ENCODE assay signal across 8 cellular contexts in genomic region chr19:2015611-2015950, GRCh38. TPM values are rescaled to one million over a fixed set of nuclear protein-coding genes. Genes with fewer than 3 reads are reported as not detected.
DNase-seq lines count a peak whose midpoint lies in the region; TF ChIP-seq lines count a peak whose summit lies in the region.

Gene BTBD2 (minus strand): TSS chr19:2015714. CDS start chr19:2015703, 11 bp downstream.

- H3K27me3 ChIP-seq in neural progenitor cell = no peaks in the 10 kb centered on the region
- no peaks in the 10 kb centered on the region for H3K27me3 ChIP-seq in thyroid gland

- H3K27ac Mint-ChIP-seq in neural progenitor cell = no peak within 1 kb of the TSS

- peak; percentile 30 for DNase-seq in NK-92 treated with Interleukin-12 subunit alpha and Interleukin-12 subunit beta, amount 100 ng/mL, for 24 hours (lab: John Stamatoyannopoulos, UW)
- DNase-seq in NK-92 (lab: John Stamatoyannopoulos, UW; ENCODE audit: unreplicated experiment) (no peak), NOMO-1 treated with dmso at 0.1 percent for 144 hours (lab: John Stamatoyannopoulos, UW; ENCODE audit: unreplicated experiment) (peak; percentile 2), foreskin fibroblast (peak; percentile 75 to 84), neural progenitor cell (ENCODE audit: low spot score) (no peak), thyroid gland (peak; percentile 52 to 54), islet precursor cell (no peak)
- peak; percentile 35 for DNase-seq in activated effector memory CD4-positive, alpha-beta T cell treated with Interleukin-2 at 50 U/mL for 16 hours

- peak within 1 kb of the TSS; percentile 82 for H3K4me3 Mint-ChIP-seq in neural progenitor cell

- no peak for TF ChIP-seq CTCF in foreskin fibroblast (IDR thresholded peaks at IDR 0.05; ENCODE audit: low read depth, low read length)
- TF ChIP-seq CTCF in neural progenitor cell (IDR thresholded peaks at IDR 0.05) = no peak
- no peak for TF ChIP-seq CTCF in thyroid gland (IDR thresholded peaks at IDR 0.05)

- H3K36me3 ChIP-seq in neural progenitor cell = no peaks in the 10 kb centered on the region
- no peaks in the 10 kb centered on the region for H3K36me3 ChIP-seq in thyroid gland

- H3K4me1 Mint-ChIP-seq in neural progenitor cell = peaks cover 18% of the 10 kb centered on the region

- peaks cover 26% of the 10 kb centered on the region for H4K20me1 ChIP-seq in neural progenitor cell (ENCODE audit: low read depth)

- no peak within 1 kb of the TSS for H2AFZ ChIP-seq in neural progenitor cell (replicated peaks)

- no peaks in the 10 kb centered on the region for H3K9me3 ChIP-seq in neural progenitor cell (ENCODE audit: low read depth)
- H3K9me3 ChIP-seq in thyroid gland = no peaks in the 10 kb centered on the region

- H3K4me1 ChIP-seq in neural progenitor cell (peaks cover 11% of the 10 kb centered on the region), thyroid gland (peaks cover 13% of the 10 kb centered on the region in 2 donors)

- peak within 1 kb of the TSS; percentile 15 for H3K9ac ChIP-seq in neural progenitor cell

- TF ChIP-seq POLR2A in thyroid gland (IDR thresholded peaks at IDR 0.05) = no peak

- H3K4me2 ChIP-seq in neural progenitor cell = peak within 1 kb of the TSS; percentile 89

- intact Hi-C loops in thyroid gland (cut with DNase I) = no loop called here

- WGBS in thyroid gland, 2 donors = no CpG with 5 or more reads among the region's 19 CpGs

- H3K9me3 Mint-ChIP-seq in neural progenitor cell = peaks cover 7% of the 10 kb centered on the region

- H3F3A ChIP-seq in neural progenitor cell (ENCODE audit: low read depth) = peaks cover 8% of the 10 kb centered on the region

- H3K4me3 ChIP-seq in foreskin fibroblast (ENCODE audit: low read depth in 1 of 2, low read length in 2 of 2) (peak within 1 kb of the TSS; percentile 64 to 67), neural progenitor cell (peak within 1 kb of the TSS; percentile 65), thyroid gland (replicated peaks in 1 of 3) (peak within 1 kb of the TSS in 2 of 3 donors; percentile 15 to 64)

- peaks cover 18% of the 10 kb centered on the region for H3K36me3 Mint-ChIP-seq in neural progenitor cell

- peaks cover 47% of the 10 kb centered on the region for H3K79me2 ChIP-seq in neural progenitor cell (ENCODE audit: low read depth)

- H3K27me3 Mint-ChIP-seq in neural progenitor cell (ENCODE audit: insufficient read depth, low read depth) = peaks cover 8% of the 10 kb centered on the region

- H3K27ac ChIP-seq in neural progenitor cell (no peak within 1 kb of the TSS), thyroid gland (peak within 1 kb of the TSS in 2 of 3 donors; percentile 56 to 70)

RNA-seq across cellular contexts. Expression of gene BTBD2, which starts in this region (rescaled TPM):
- total RNA-seq in neural progenitor cell (ENCODE audit: low replicate concordance) (48.8 and 148 TPM in 2 replicates), thyroid gland (10 to 100 TPM; 74.8 to 89.9 (median 76.2) TPM)

Comparison
In these comparisons a context has a peak if more than half of its experiments do, and no peak if none do; other contexts are left out.
1. DNase-seq: peak in NK-92 treated with Interleukin-12 subunit alpha and Interleukin-12 subunit beta, amount 100 ng/mL, for 24 hours (single experiment), NOMO-1 treated with dmso at 0.1 percent for 144 hours (single experiment), activated effector memory CD4-positive, alpha-beta T cell treated with Interleukin-2 at 50 U/mL for 16 hours (single experiment), foreskin fibroblast (2 of 2) and thyroid gland (2 of 2); none in NK-92 (single experiment), neural progenitor cell (single experiment) and islet precursor cell (single experiment).
2. Peak in every context shown above with its lines, with median percentiles within 50 percentile points of each other: H3K4me3 ChIP-seq.